Comparison of ENCODE assay signal across 1 cellular context in genomic region chr18:23189768-23190661, GRCh38.
TF ChIP-seq lines count a peak whose summit lies in the region.

No MANE protein-coding gene starts in this region.

TF ChIP-seq in HepG2, 621 proteins besides CTCF, POLR2A, EP300 and RAD21:
- TF ChIP-seq NR2F6 (IDR thresholded peaks at IDR 0.05) (peak; percentile 41; the same call in 1 of the 2 replicates), NR2F6 (CRISPR knock-in tag; IDR thresholded peaks at IDR 0.05) (no peak), PAXIP1 (CRISPR knock-in tag; conservative IDR thresholded peaks at IDR 0.05) (0 out of 2 replicates have a peak, but pooled peaks have one; percentile 15), MEIS2 (CRISPR knock-in tag; IDR thresholded peaks at IDR 0.05) (no peak), NR2C2 (CRISPR knock-in tag; IDR thresholded peaks at IDR 0.05; ENCODE audit: borderline replicate concordance) (peak; percentile 53; the same call in 1 of the 2 replicates), ZNF263 (CRISPR knock-in tag; IDR thresholded peaks at IDR 0.05) (peak; percentile 80), HDAC1 (CRISPR knock-in tag; IDR thresholded peaks at IDR 0.05) (no peak), HNF4G (IDR thresholded peaks at IDR 0.05; ENCODE audit: borderline replicate concordance, low read depth, low read length) (peak; percentile 37; the same call in 1 of the 2 replicates), HNF4G (CRISPR knock-in tag; IDR thresholded peaks at IDR 0.05; ENCODE audit: borderline replicate concordance, low read depth) (no peak), LCORL (IDR thresholded peaks at IDR 0.05) (no peak), LCORL (CRISPR knock-in tag; IDR thresholded peaks at IDR 0.05) (0 out of 2 replicates have a peak, but pooled peaks have one; percentile 26), DNMT1 (CRISPR knock-in tag; IDR thresholded peaks at IDR 0.05) (no peak), ZNF292 (CRISPR knock-in tag; IDR thresholded peaks at IDR 0.05; ENCODE audit: borderline replicate concordance, low read depth) (0 out of 2 replicates have a peak, but pooled peaks have one; percentile 32), SALL1 (CRISPR knock-in tag; IDR thresholded peaks at IDR 0.05) (peak; percentile 19; the same call in 1 of the 2 replicates), ZBTB38 (CRISPR knock-in tag; IDR thresholded peaks at IDR 0.05) (peak; percentile 91), ATF2 (CRISPR knock-in tag; IDR thresholded peaks at IDR 0.05) (0 out of 2 replicates have a peak, but pooled peaks have one; percentile 34), ZBTB33 (CRISPR knock-in tag; IDR thresholded peaks at IDR 0.05) (0 out of 2 replicates have a peak, but pooled peaks have one; percentile 33), KDM5A (IDR thresholded peaks at IDR 0.05; ENCODE audit: borderline replicate concordance, low read length) (no peak), ZNF687 (CRISPR knock-in tag; IDR thresholded peaks at IDR 0.05) (peak; percentile 68), TBX2 (CRISPR knock-in tag; IDR thresholded peaks at IDR 0.05; ENCODE audit: borderline replicate concordance) (peak; percentile 39; the same call in 1 of the 2 replicates)
